ENCODE assay signal across 1 cellular context in the genomic region with DNA sequence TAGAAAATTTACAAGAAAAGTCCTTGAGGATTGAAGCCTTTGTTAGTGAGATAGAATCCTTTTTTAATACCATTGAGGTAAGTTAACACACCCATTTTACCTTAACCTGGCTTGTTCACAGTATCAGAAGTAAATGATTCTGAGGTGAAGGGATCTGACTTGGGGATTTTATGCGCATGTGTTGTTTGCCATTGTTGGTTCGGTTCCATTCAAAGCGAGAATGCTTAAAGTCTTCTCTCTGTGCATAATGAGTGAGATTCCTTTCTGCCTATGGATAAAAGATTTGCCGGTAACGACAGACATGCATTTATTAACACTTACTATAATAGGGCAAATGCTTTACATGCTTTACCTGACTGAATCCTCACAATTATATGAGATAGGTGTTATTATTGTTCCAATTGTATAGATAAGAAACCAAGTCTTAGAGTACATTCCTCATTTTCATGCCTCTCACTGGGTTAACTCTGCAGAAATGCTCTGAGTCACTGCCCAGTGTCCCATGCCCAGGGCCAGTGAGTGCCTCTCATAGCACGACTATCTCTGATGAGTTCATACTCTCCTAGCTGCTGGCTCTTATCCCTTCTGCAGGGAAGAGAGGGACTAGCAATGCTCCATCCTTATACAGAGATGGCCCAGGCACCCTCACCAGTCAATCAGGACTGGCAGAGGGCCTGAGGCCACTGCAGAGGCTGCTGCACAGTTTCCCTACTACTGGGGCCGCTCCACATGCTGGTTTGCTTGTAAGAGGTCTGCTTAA.
TF ChIP-seq lines count a peak whose summit lies in the region.

No MANE protein-coding gene starts in this region.

TF ChIP-seq in WTC11, 78 proteins besides CTCF, POLR2A, EP300 and RAD21 (continued from another document):
- TF ChIP-seq, protein P1, sequence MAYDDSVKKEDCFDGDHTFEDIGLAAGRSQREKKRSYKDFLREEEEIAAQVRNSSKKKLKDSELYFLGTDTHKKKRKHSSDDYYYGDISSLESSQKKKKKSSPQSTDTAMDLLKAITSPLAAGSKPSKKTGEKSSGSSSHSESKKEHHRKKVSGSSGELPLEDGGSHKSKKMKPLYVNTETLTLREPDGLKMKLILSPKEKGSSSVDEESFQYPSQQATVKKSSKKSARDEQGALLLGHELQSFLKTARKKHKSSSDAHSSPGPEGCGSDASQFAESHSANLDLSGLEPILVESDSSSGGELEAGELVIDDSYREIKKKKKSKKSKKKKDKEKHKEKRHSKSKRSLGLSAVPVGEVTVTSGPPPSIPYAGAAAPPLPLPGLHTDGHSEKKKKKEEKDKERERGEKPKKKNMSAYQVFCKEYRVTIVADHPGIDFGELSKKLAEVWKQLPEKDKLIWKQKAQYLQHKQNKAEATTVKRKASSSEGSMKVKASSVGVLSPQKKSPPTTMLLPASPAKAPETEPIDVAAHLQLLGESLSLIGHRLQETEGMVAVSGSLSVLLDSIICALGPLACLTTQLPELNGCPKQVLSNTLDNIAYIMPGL (CRISPR knock-in tag; IDR thresholded peaks at IDR 0.05), result no peak
- TF ChIP-seq ZNF396 (CRISPR knock-in tag; IDR thresholded peaks at IDR 0.05; ENCODE audit: borderline replicate concordance), result no peak
- TF ChIP-seq, protein P2, sequence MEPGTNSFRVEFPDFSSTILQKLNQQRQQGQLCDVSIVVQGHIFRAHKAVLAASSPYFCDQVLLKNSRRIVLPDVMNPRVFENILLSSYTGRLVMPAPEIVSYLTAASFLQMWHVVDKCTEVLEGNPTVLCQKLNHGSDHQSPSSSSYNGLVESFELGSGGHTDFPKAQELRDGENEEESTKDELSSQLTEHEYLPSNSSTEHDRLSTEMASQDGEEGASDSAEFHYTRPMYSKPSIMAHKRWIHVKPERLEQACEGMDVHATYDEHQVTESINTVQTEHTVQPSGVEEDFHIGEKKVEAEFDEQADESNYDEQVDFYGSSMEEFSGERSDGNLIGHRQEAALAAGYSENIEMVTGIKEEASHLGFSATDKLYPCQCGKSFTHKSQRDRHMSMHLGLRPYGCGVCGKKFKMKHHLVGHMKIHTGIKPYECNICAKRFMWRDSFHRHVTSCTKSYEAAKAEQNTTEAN (CRISPR knock-in tag; IDR thresholded peaks at IDR 0.05), result no peak
- TF ChIP-seq RORB (CRISPR knock-in tag; IDR thresholded peaks at IDR 0.05), result no peak
- TF ChIP-seq, protein P3, sequence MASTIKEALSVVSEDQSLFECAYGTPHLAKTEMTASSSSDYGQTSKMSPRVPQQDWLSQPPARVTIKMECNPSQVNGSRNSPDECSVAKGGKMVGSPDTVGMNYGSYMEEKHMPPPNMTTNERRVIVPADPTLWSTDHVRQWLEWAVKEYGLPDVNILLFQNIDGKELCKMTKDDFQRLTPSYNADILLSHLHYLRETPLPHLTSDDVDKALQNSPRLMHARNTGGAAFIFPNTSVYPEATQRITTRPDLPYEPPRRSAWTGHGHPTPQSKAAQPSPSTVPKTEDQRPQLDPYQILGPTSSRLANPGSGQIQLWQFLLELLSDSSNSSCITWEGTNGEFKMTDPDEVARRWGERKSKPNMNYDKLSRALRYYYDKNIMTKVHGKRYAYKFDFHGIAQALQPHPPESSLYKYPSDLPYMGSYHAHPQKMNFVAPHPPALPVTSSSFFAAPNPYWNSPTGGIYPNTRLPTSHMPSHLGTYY (CRISPR knock-in tag; IDR thresholded peaks at IDR 0.05), result no peak
- TF ChIP-seq, protein P4, sequence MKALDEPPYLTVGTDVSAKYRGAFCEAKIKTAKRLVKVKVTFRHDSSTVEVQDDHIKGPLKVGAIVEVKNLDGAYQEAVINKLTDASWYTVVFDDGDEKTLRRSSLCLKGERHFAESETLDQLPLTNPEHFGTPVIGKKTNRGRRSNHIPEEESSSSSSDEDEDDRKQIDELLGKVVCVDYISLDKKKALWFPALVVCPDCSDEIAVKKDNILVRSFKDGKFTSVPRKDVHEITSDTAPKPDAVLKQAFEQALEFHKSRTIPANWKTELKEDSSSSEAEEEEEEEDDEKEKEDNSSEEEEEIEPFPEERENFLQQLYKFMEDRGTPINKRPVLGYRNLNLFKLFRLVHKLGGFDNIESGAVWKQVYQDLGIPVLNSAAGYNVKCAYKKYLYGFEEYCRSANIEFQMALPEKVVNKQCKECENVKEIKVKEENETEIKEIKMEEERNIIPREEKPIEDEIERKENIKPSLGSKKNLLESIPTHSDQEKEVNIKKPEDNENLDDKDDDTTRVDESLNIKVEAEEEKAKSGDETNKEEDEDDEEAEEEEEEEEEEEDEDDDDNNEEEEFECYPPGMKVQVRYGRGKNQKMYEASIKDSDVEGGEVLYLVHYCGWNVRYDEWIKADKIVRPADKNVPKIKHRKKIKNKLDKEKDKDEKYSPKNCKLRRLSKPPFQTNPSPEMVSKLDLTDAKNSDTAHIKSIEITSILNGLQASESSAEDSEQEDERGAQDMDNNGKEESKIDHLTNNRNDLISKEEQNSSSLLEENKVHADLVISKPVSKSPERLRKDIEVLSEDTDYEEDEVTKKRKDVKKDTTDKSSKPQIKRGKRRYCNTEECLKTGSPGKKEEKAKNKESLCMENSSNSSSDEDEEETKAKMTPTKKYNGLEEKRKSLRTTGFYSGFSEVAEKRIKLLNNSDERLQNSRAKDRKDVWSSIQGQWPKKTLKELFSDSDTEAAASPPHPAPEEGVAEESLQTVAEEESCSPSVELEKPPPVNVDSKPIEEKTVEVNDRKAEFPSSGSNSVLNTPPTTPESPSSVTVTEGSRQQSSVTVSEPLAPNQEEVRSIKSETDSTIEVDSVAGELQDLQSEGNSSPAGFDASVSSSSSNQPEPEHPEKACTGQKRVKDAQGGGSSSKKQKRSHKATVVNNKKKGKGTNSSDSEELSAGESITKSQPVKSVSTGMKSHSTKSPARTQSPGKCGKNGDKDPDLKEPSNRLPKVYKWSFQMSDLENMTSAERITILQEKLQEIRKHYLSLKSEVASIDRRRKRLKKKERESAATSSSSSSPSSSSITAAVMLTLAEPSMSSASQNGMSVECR (CRISPR knock-in tag; IDR thresholded peaks at IDR 0.05; ENCODE audit: borderline replicate concordance), result no peak
- no peak for TF ChIP-seq FOXK1 (CRISPR knock-in tag; IDR thresholded peaks at IDR 0.05)
- TF ChIP-seq, protein P5, sequence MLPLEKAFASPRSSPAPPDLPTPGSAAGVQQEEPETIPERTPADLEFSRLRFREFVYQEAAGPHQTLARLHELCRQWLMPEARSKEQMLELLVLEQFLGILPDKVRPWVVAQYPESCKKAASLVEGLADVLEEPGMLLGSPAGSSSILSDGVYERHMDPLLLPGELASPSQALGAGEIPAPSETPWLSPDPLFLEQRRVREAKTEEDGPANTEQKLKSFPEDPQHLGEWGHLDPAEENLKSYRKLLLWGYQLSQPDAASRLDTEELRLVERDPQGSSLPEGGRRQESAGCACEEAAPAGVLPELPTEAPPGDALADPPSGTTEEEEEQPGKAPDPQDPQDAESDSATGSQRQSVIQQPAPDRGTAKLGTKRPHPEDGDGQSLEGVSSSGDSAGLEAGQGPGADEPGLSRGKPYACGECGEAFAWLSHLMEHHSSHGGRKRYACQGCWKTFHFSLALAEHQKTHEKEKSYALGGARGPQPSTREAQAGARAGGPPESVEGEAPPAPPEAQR (CRISPR knock-in tag; IDR thresholded peaks at IDR 0.05), result no peak
- TF ChIP-seq NFE2L1 (CRISPR knock-in tag; IDR thresholded peaks at IDR 0.05), result no peak
TF ChIP-seq in WTC11: peak in this region for 0.
